Comparison of ENCODE assay signal across 8 cellular contexts in the genomic region with DNA sequence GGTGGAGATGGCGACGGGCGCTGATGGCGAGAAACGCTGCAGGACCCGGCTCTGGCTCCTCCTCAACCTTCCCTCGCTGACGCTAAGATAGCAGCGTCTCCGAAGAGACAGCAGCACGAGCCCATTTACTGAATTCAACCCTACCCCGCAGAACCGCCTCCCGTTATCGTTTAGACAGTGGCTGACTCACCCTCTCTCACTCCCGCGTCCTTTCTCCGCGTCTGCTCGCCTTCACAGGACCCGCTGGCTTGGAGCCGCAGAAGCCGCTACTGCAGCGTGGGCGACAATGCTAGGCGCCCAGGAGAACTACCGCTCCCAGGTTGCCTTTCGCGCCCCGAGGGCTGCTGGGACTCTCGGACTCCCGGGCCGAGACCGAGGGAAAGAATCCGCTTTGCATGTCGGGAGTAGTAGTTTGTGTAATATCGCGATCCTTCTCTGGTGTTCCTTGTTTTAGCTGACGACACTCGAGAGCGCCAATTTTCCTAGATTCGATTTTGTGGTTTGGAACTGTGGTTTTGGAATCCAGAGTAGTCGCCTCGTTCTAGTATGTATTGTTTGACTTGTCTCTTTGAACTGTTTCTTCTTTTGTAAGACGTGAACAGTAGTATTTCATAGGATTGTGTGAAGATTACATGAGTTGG. TPM values are rescaled to one million over a fixed set of nuclear protein-coding genes. Genes with fewer than 3 reads are reported as not detected.
DNase-seq lines count a peak whose midpoint lies in the region; ATAC-seq and TF ChIP-seq lines count a peak whose summit lies in the region.

A gene with protein sequence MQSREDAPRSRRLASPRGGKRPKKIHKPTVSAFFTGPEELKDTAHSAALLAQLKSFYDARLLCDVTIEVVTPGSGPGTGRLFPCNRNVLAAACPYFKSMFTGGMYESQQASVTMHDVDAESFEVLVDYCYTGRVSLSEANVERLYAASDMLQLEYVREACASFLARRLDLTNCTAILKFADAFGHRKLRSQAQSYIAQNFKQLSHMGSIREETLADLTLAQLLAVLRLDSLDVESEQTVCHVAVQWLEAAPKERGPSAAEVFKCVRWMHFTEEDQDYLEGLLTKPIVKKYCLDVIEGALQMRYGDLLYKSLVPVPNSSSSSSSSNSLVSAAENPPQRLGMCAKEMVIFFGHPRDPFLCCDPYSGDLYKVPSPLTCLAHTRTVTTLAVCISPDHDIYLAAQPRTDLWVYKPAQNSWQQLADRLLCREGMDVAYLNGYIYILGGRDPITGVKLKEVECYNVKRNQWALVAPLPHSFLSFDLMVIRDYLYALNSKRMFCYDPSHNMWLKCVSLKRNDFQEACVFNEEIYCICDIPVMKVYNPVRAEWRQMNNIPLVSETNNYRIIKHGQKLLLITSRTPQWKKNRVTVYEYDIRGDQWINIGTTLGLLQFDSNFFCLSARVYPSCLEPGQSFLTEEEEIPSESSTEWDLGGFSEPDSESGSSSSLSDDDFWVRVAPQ (minus strand): TSS at position 291 of the 641 bp plus-strand sequence. CDS start 291 bp downstream, outside the sequence.

- no peaks in the 10 kb centered on the region for H3K27me3 ChIP-seq in heart right ventricle

- no peaks in the 10 kb centered on the region for H3K36me3 ChIP-seq in heart right ventricle

- H3K9me3 ChIP-seq in heart right ventricle, result no peaks in the 10 kb centered on the region

- peak within 1 kb of the TSS in 9 of 10 donors; percentile 72 to 90 (median 85) for H3K27ac ChIP-seq in heart right ventricle

- H3K36me3 Mint-ChIP-seq in type B pancreatic cell, result peaks cover 22% of the 10 kb centered on the region

- H3K4me1 Mint-ChIP-seq in type B pancreatic cell (ENCODE audit: unreplicated experiment), result peaks cover 32% of the 10 kb centered on the region

- peak; percentile 74 for TF ChIP-seq POLR2A in GM15510 (IDR thresholded peaks at IDR 0.05; ENCODE audit: borderline replicate concordance, extremely low read depth, insufficient read length)

- peaks cover 4% of the 10 kb centered on the region for H3K9me3 Mint-ChIP-seq in type B pancreatic cell

- WGBS in heart right ventricle, 2 donors, result 1% methylated on average over 45 of the region's 45 CpGs

- peak within 1 kb of the TSS; percentile 99 for H3K4me3 Mint-ChIP-seq in type B pancreatic cell

- peak; percentile 91 for DNase-seq in NCI-H146 treated with DMSO at 0.1 percent for 48 hours (lab: John Stamatoyannopoulos, UW; ENCODE audit: unreplicated experiment)
- DNase-seq in T-helper 1 cell, result peak; percentile 82 to 96 (median 88)
- peak; percentile 99 for DNase-seq in amniotic stem cell (lab: John Stamatoyannopoulos, UW)
- DNase-seq in heart right ventricle, result peak; percentile 93 to 96
- peak; percentile 98 for DNase-seq in pons (ENCODE audit: low spot score)
- peak; percentile 95 for DNase-seq in type B pancreatic cell (ENCODE audit: extremely low spot score, unreplicated experiment)

- H3K4me1 ChIP-seq in heart right ventricle, result peaks cover 0 to 54% (median 48%) of the 10 kb centered on the region in 9 donors

- TF ChIP-seq CTCF in heart right ventricle (IDR thresholded peaks at IDR 0.05) (no peak), type B pancreatic cell (conservative IDR thresholded peaks at IDR 0.05) (no peak)

- peak within 1 kb of the TSS; percentile 96 for H3K27ac Mint-ChIP-seq in type B pancreatic cell

- ATAC-seq in HG02884 (IDR thresholded peaks at IDR 0.05; ENCODE audit: unreplicated experiment), result peak; percentile 96
- ATAC-seq in heart right ventricle, result peak; percentile 99

- peak within 1 kb of the TSS; percentile 46 to 88 (median 74) for H3K4me3 ChIP-seq in heart right ventricle

- intact Hi-C loops in heart right ventricle (cut with DNase I), result loop anchor here in 8 of 10 donors (1.0 to 10.0 kb wide), 5 partner anchors 62 to 70 kb away; a partner anchor contains a TSS

- H3K27me3 Mint-ChIP-seq in type B pancreatic cell, result no peaks in the 10 kb centered on the region

RNA-seq across cellular contexts. Expression of the gene that starts here (rescaled TPM):
- total RNA-seq in heart right ventricle (10 to 100 TPM in 1 of 10 donors, 1 to 10 TPM in 9; 5.4 to 10.6 (median 6.9) TPM), type B pancreatic cell (ENCODE audit: low replicate concordance) (7.1 and 18.4 TPM in 2 replicates)
- 1 to 10 TPM; 1.9 to 4.0 TPM for polyA plus RNA-seq in heart right ventricle

Comparison
In these comparisons a context has a peak if more than half of its experiments do, and no peak if none do; other contexts are left out.
1. Peak in every context shown above with its lines: DNase-seq, ATAC-seq, H3K4me3 ChIP-seq and H3K27ac ChIP-seq.